In genomic region chr13:59340581-59340980, GRCh38 we compare ENCODE assay signal across 8 cellular contexts.
"Had no signal": no experiment of that assay in that cellular context is flagged by ENCODE, and none has a peak within 500 bp of the region (broad histone marks: within the 10 kb centered on the region; RNA-seq: fewer than 3 reads in every experiment).

No MANE protein-coding gene starts in this region.

- H3K4me3 ChIP-seq: GM12878 had no signal

- ATAC-seq: GM12878 had no signal

- DNase-seq: GDM1, GF-D8 had no signal

- FAIRE-seq: G401.6, GM12878, GM12891, GM12892, GM18507, GM19239 had no signal
